In genomic region chr5:2759091-2759490, GRCh38 we compare ENCODE assay signal across 17 cellular contexts. TPM values are rescaled to one million over a fixed set of nuclear protein-coding genes. Genes with fewer than 3 reads are reported as not detected.
DNase-seq lines count a peak whose midpoint lies in the region; ATAC-seq, FAIRE-seq and TF ChIP-seq lines count a peak whose summit lies in the region.
"Had no signal": no experiment of that assay in that cellular context is flagged by ENCODE, and none has a peak within 500 bp of the region (broad histone marks: within the 10 kb centered on the region; RNA-seq: fewer than 3 reads in every experiment).

No MANE protein-coding gene starts in this region.

- DNase-seq in RWPE1 (ENCODE audit: low spot score) (no peak), ecto neural progenitor cell (ENCODE audit: low spot score) (peak; percentile 26), neuronal stem cell (ENCODE audit: low spot score) (no peak), urothelium cell line (ENCODE audit: low spot score) (no peak), iPS-NIHi11 (ENCODE audit: low spot score) (no peak)
- no peak for DNase-seq in activated naive CD8-positive, alpha-beta T cell treated with anti-CD3 and anti-CD28 coated beads, Interleukin-2, amount 50 U/mL, for 24 hours
- DNase-seq: DMS79 treated with DMSO at 0.1 percent for 48 hours, GM23248, NCI-H1092 treated with DMSO at 0.1 percent for 48 hours, NCI-H146, NCI-H2081 treated with DMSO at 0.1 percent for 48 hours, SHP77 had no signal

- no peak overlapping the region for H3K14ac ChIP-seq in neuronal stem cell (ENCODE audit: low read length)

- H3K4me1 Mint-ChIP-seq in activated naive CD8-positive, alpha-beta T cell treated with anti-CD3 and anti-CD28 coated beads, Interleukin-2, amount 50 U/mL, for 24 hours = peaks cover 6% of the 10 kb centered on the region

- no peak overlapping the region for H3K9ac ChIP-seq in neuronal stem cell (ENCODE audit: low read depth, low read length, poor library complexity)
- H3K9ac ChIP-seq: GM23248 had no signal

- peaks cover 13 to 18% of the 10 kb centered on the region in 2 donors for H3K4me1 ChIP-seq in neuronal stem cell (ENCODE audit: control insufficient read depth in 2 of 2, insufficient read depth in 1 of 2, low read depth in 1 of 2, low read length in 2 of 2)

- no peak overlapping the region for H3K4me3 ChIP-seq in neuronal stem cell (ENCODE audit: low read length in 2 of 2)
- H3K4me3 ChIP-seq: GM23248, SK-N-MC had no signal

- H3K27ac Mint-ChIP-seq in activated naive CD8-positive, alpha-beta T cell treated with anti-CD3 and anti-CD28 coated beads, Interleukin-2, amount 50 U/mL, for 24 hours = no peak overlapping the region

- H3K27ac ChIP-seq in RWPE1 (peak overlapping the region; percentile 95), neuronal stem cell (replicated peaks; ENCODE audit: low read length) (no peak overlapping the region)
- H3K27ac ChIP-seq: C4-2B, SK-N-MC had no signal

- H4K8ac ChIP-seq in neuronal stem cell (ENCODE audit: low read depth, low read length) = no peak overlapping the region

- H2BK12ac ChIP-seq in neuronal stem cell (ENCODE audit: low read length) = no peak overlapping the region

- H2AFZ ChIP-seq in neuronal stem cell (ENCODE audit: low read length) = no peak overlapping the region
- H2AFZ ChIP-seq: GM23248 had no signal

- CTCF ChIA-PET in RWPE1 (lab: Yijun Ruan, JAX) = no interaction called here

- H3K27me3 Mint-ChIP-seq in activated naive CD8-positive, alpha-beta T cell treated with anti-CD3 and anti-CD28 coated beads, Interleukin-2, amount 50 U/mL, for 24 hours = peaks cover 60% of the 10 kb centered on the region

- no peak overlapping the region for H4K91ac ChIP-seq in neuronal stem cell (ENCODE audit: low read depth, low read length, poor library complexity)

- no peak overlapping the region for H3K4me3 Mint-ChIP-seq in activated naive CD8-positive, alpha-beta T cell treated with anti-CD3 and anti-CD28 coated beads, Interleukin-2, amount 50 U/mL, for 24 hours

- H3K79me1 ChIP-seq in neuronal stem cell (ENCODE audit: low read depth, low read length) = no peaks in the 10 kb centered on the region

- H3K4me2 ChIP-seq in neuronal stem cell (ENCODE audit: insufficient read depth, low read length, poor library complexity, severe bottlenecking) = no peak overlapping the region

- H2BK5ac ChIP-seq in neuronal stem cell (ENCODE audit: low read length) = peak overlapping the region; percentile 29

- POLR2A ChIA-PET in RWPE1 (lab: Yijun Ruan, JAX; ENCODE audit: low non-redundant PET) = no interaction called here

- FAIRE-seq in urothelium cell line (lab: Jason Lieb, UNC) = peak; percentile 50
- FAIRE-seq: GM19239, RCC 7860 had no signal

- H3K9me3 ChIP-seq in neuronal stem cell (replicated peaks in 1 of 2; ENCODE audit: control insufficient read depth in 2 of 2, insufficient read depth in 1 of 2, low read depth in 1 of 2, low read length in 2 of 2) = peaks cover 3 to 48% of the 10 kb centered on the region in 2 donors

- no CpG with 5 or more reads among the region's 3 CpGs for WGBS in neuronal stem cell (ENCODE audit: extremely low coverage in 2 of 2, insufficient read length in 2 of 2, insufficient replicate concordance in 1 of 2), 2 donors

- no peaks in the 10 kb centered on the region for H3K9me3 Mint-ChIP-seq in activated naive CD8-positive, alpha-beta T cell treated with anti-CD3 and anti-CD28 coated beads, Interleukin-2, amount 50 U/mL, for 24 hours

- H3K36me3 Mint-ChIP-seq in activated naive CD8-positive, alpha-beta T cell treated with anti-CD3 and anti-CD28 coated beads, Interleukin-2, amount 50 U/mL, for 24 hours (ENCODE audit: low read depth) = no peaks in the 10 kb centered on the region

- no peak overlapping the region for H3K18ac ChIP-seq in neuronal stem cell (ENCODE audit: low read length)

- peaks cover 0 to 34% (median 0%) of the 10 kb centered on the region in 3 experiments for H3K27me3 ChIP-seq in neuronal stem cell (ENCODE audit: control insufficient read depth in 3 of 3, insufficient read depth in 3 of 3, low read depth in 1 of 3, low read length in 3 of 3)

- no peak overlapping the region for H2BK120ac ChIP-seq in neuronal stem cell (ENCODE audit: low read depth, low read length)

- H2AK5ac ChIP-seq in neuronal stem cell (ENCODE audit: low read depth, low read length) = no peak overlapping the region

- no peak for TF ChIP-seq CTCF in RWPE1 (conservative IDR thresholded peaks at IDR 0.05; ENCODE audit: low read depth)

- H3K4ac ChIP-seq in neuronal stem cell (ENCODE audit: low read length) = no peak overlapping the region

- no peak overlapping the region for H3K23ac ChIP-seq in neuronal stem cell (ENCODE audit: low read depth, low read length, poor library complexity)

- H3K36me3 ChIP-seq in neuronal stem cell (replicated peaks in 1 of 2; ENCODE audit: control insufficient read depth in 2 of 2, insufficient read depth in 2 of 2, low read length in 2 of 2) = peaks cover 0 to 14% of the 10 kb centered on the region in 2 donors

- H2BK15ac ChIP-seq in neuronal stem cell (ENCODE audit: low read length) = no peak overlapping the region

- no peak for ATAC-seq in HG02973 (IDR thresholded peaks at IDR 0.05; ENCODE audit: unreplicated experiment)
- no peak for ATAC-seq in activated naive CD8-positive, alpha-beta T cell treated with anti-CD3 and anti-CD28 coated beads, Interleukin-2, amount 50 U/mL, for 24 hours

RNA-seq across cellular contexts. Expression of gene IRX2, which starts 7.6 kb away (rescaled TPM):
- polyA plus RNA-seq in neuronal stem cell (2013, experiment 1 of 2) = 9.6 TPM
- polyA plus RNA-seq in neuronal stem cell (2013, experiment 2 of 2) = 9.3 TPM
